Comparison of ENCODE assay signal across 10 cellular contexts in genomic region chr11:120180571-120181445, GRCh38. TPM values are rescaled to one million over a fixed set of nuclear protein-coding genes. Genes with fewer than 3 reads are reported as not detected.
DNase-seq lines count a peak whose midpoint lies in the region; ATAC-seq and TF ChIP-seq lines count a peak whose summit lies in the region.
"Had no signal": no experiment of that assay in that cellular context is flagged by ENCODE, and none has a peak within 500 bp of the region (broad histone marks: within the 10 kb centered on the region; RNA-seq: fewer than 3 reads in every experiment).

No MANE protein-coding gene starts in this region.

- H3K27me3 ChIP-seq in colonic mucosa = no peaks in the 10 kb centered on the region

- DNase-seq in 8988T (peak; percentile 32), HFF-Myc (ENCODE audit: extremely low read depth, low read depth) (no peak), colonic mucosa (peak; percentile 17), lower leg skin (ENCODE audit: low spot score in 2 of 2) (peak; percentile 14 to 83), OCI-M2 (lab: John Stamatoyannopoulos, UW; ENCODE audit: unreplicated experiment) (no peak)
- no peak for DNase-seq in activated T-helper 1 cell treated with anti-CD3 and anti-CD28 coated beads, Interleukin-12 subunit alpha, Interleukin-12 subunit beta, Interleukin-2, Interleukin-4 antibody, amounts not matched to agents 30 ng/mL and 10 ng/mL and 1 ng/mL, durations not matched to agents 14 hours and 24 hours and 36 hours (ENCODE audit: low spot score)
- DNase-seq in stimulated activated naive CD8-positive, alpha-beta T cell treated with anti-CD3 and anti-CD28 coated beads, Interleukin-15, Interleukin-2, amounts not matched to agents 100 U/mL and 50 U/mL, for 24 hours = no peak
- no peak for DNase-seq in stimulated activated CD4-positive, alpha-beta T cell treated with anti-CD3 and anti-CD28 coated beads, Interleukin-4, amount 100 ng/mL, for 4 hours
- DNase-seq: COR-L47 had no signal

- H3K4me3 ChIP-seq in HFF-Myc (replicated peaks; ENCODE audit: low read depth, low read length) (no peak overlapping the region), colonic mucosa (no peak overlapping the region), lower leg skin (ENCODE audit: low read depth, poor library complexity, severe bottlenecking) (no peak overlapping the region)

- peaks cover 17% of the 10 kb centered on the region for H3K27me3 Mint-ChIP-seq in activated T-helper 1 cell treated with anti-CD3 and anti-CD28 coated beads, Interleukin-12 subunit alpha, Interleukin-12 subunit beta, Interleukin-2, Interleukin-4 antibody, amounts not matched to agents 30 ng/mL and 10 ng/mL and 1 ng/mL, durations not matched to agents 14 hours and 24 hours and 36 hours (ENCODE audit: insufficient read depth)

- no peaks in the 10 kb centered on the region for H3K9me3 Mint-ChIP-seq in activated T-helper 1 cell treated with anti-CD3 and anti-CD28 coated beads, Interleukin-12 subunit alpha, Interleukin-12 subunit beta, Interleukin-2, Interleukin-4 antibody, amounts not matched to agents 30 ng/mL and 10 ng/mL and 1 ng/mL, durations not matched to agents 14 hours and 24 hours and 36 hours

- intact Hi-C loops in colonic mucosa (cut with DNase I) (no loop called here), lower leg skin (cut with DNase I; ENCODE audit: low total_unique reads) (no loop called here)
- intact Hi-C loops in activated T-helper 1 cell treated with anti-CD3 and anti-CD28 coated beads, Interleukin-12 subunit alpha, Interleukin-12 subunit beta, Interleukin-2, Interleukin-4 antibody, amounts not matched to agents 30 ng/mL and 10 ng/mL and 1 ng/mL, durations not matched to agents 14 hours and 24 hours and 36 hours (cut with micrococcal nuclease) = no loop called here

- H3K9ac ChIP-seq in colonic mucosa (ENCODE audit: low read depth in 2 of 2, low read length in 2 of 2) = no peak overlapping the region

- 70 to 77% methylated on average over 11 to 12 of the region's 13 CpGs for WGBS in lower leg skin, 2 donors

- H3K36me3 Mint-ChIP-seq in activated T-helper 1 cell treated with anti-CD3 and anti-CD28 coated beads, Interleukin-12 subunit alpha, Interleukin-12 subunit beta, Interleukin-2, Interleukin-4 antibody, amounts not matched to agents 30 ng/mL and 10 ng/mL and 1 ng/mL, durations not matched to agents 14 hours and 24 hours and 36 hours (ENCODE audit: low read depth) = no peaks in the 10 kb centered on the region

- ATAC-seq in stimulated activated naive CD8-positive, alpha-beta T cell treated with anti-CD3 and anti-CD28 coated beads, Interleukin-15, Interleukin-2, amounts not matched to agents 100 U/mL and 50 U/mL, for 24 hours = no peak

- no peaks in the 10 kb centered on the region for H3K4me1 Mint-ChIP-seq in activated T-helper 1 cell treated with anti-CD3 and anti-CD28 coated beads, Interleukin-12 subunit alpha, Interleukin-12 subunit beta, Interleukin-2, Interleukin-4 antibody, amounts not matched to agents 30 ng/mL and 10 ng/mL and 1 ng/mL, durations not matched to agents 14 hours and 24 hours and 36 hours (ENCODE audit: low read depth)

- H3K4me3 Mint-ChIP-seq in activated T-helper 1 cell treated with anti-CD3 and anti-CD28 coated beads, Interleukin-12 subunit alpha, Interleukin-12 subunit beta, Interleukin-2, Interleukin-4 antibody, amounts not matched to agents 30 ng/mL and 10 ng/mL and 1 ng/mL, durations not matched to agents 14 hours and 24 hours and 36 hours = no peak overlapping the region

- H3K9me3 ChIP-seq in colonic mucosa = no peaks in the 10 kb centered on the region

- H3K4me1 ChIP-seq in colonic mucosa = peaks cover 4% of the 10 kb centered on the region

- TF ChIP-seq CTCF in HFF-Myc (IDR thresholded peaks at IDR 0.05; ENCODE audit: low read depth, low read length, missing control alignments) = peak; percentile 22
- TF ChIP-seq CTCF in colonic mucosa (IDR thresholded peaks at IDR 0.05) = no peak
- no peak for TF ChIP-seq CTCF in lower leg skin (IDR thresholded peaks at IDR 0.05)

- H3K27ac ChIP-seq in colonic mucosa = no peak overlapping the region

- no peaks in the 10 kb centered on the region for H3K36me3 ChIP-seq in colonic mucosa

- H3K27ac Mint-ChIP-seq in activated T-helper 1 cell treated with anti-CD3 and anti-CD28 coated beads, Interleukin-12 subunit alpha, Interleukin-12 subunit beta, Interleukin-2, Interleukin-4 antibody, amounts not matched to agents 30 ng/mL and 10 ng/mL and 1 ng/mL, durations not matched to agents 14 hours and 24 hours and 36 hours = no peak overlapping the region

- TF ChIP-seq POLR2A in lower leg skin (IDR thresholded peaks at IDR 0.05) = no peak

RNA-seq across cellular contexts. Expression of gene OAF, which starts 30.0 kb away (rescaled TPM):
- total RNA-seq in colonic mucosa = 100 to 1,000 TPM; 142 to 152 TPM
- total RNA-seq in lower leg skin = 10 to 100 TPM in 2 of 4 donors, 1 to 10 TPM in 2; 3.0 to 15.4 (median 9.1) TPM
- 6.7 and 7.3 TPM in 2 replicates for total RNA-seq in activated T-helper 1 cell treated with anti-CD3 and anti-CD28 coated beads, Interleukin-12 subunit alpha, Interleukin-12 subunit beta, Interleukin-2, Interleukin-4 antibody, amounts not matched to agents 30 ng/mL and 10 ng/mL and 1 ng/mL, durations not matched to agents 14 hours and 24 hours and 36 hours

RNA-seq across cellular contexts. Expression of gene TRIM29, which starts 42.9 kb away (rescaled TPM):
- total RNA-seq in colonic mucosa (1 to 10 TPM; 3.4 to 4.0 TPM), lower leg skin (1,000 to 10,000 TPM; 1,092 to 1,522 (median 1,226) TPM)
- not detected in 2 replicates for total RNA-seq in activated T-helper 1 cell treated with anti-CD3 and anti-CD28 coated beads, Interleukin-12 subunit alpha, Interleukin-12 subunit beta, Interleukin-2, Interleukin-4 antibody, amounts not matched to agents 30 ng/mL and 10 ng/mL and 1 ng/mL, durations not matched to agents 14 hours and 24 hours and 36 hours
- total RNA-seq: mononuclear cell had no signal

RNA-seq across cellular contexts. Expression of gene POU2F3, which starts 59.1 kb away (rescaled TPM):
- total RNA-seq in colonic mucosa (1 to 10 TPM in 1 of 2 donors, under 1 TPM in 1; 0.77 to 1.5 TPM), lower leg skin (100 to 1,000 TPM in 3 of 4 donors, 10 to 100 TPM in 1; 74.1 to 112 (median 103) TPM)
- 0.36 TPM in 1 of 2 replicates, not detected in the other for total RNA-seq in activated T-helper 1 cell treated with anti-CD3 and anti-CD28 coated beads, Interleukin-12 subunit alpha, Interleukin-12 subunit beta, Interleukin-2, Interleukin-4 antibody, amounts not matched to agents 30 ng/mL and 10 ng/mL and 1 ng/mL, durations not matched to agents 14 hours and 24 hours and 36 hours
- total RNA-seq: mononuclear cell had no signal

Comparison
In these comparisons a context has a peak if more than half of its experiments do, and no peak if none do; other contexts are left out.
1. DNase-seq: peak in 8988T (single experiment), colonic mucosa (single experiment) and lower leg skin (2 of 2); none in HFF-Myc (single experiment), activated T-helper 1 cell treated with anti-CD3 and anti-CD28 coated beads, Interleukin-12 subunit alpha, Interleukin-12 subunit beta, Interleukin-2, Interleukin-4 antibody, amounts not matched to agents 30 ng/mL and 10 ng/mL and 1 ng/mL, durations not matched to agents 14 hours and 24 hours and 36 hours (single experiment), stimulated activated naive CD8-positive, alpha-beta T cell treated with anti-CD3 and anti-CD28 coated beads, Interleukin-15, Interleukin-2, amounts not matched to agents 100 U/mL and 50 U/mL, for 24 hours (single experiment), OCI-M2 (single experiment) and stimulated activated CD4-positive, alpha-beta T cell treated with anti-CD3 and anti-CD28 coated beads, Interleukin-4, amount 100 ng/mL, for 4 hours (0 of 2).
2. RNA of gene OAF, which starts 30.0 kb away (total RNA-seq): 142 to 152 TPM in colonic mucosa; 3.0 to 15.4 TPM in lower leg skin and 6.7 to 7.3 TPM in activated T-helper 1 cell treated with anti-CD3 and anti-CD28 coated beads, Interleukin-12 subunit alpha, Interleukin-12 subunit beta, Interleukin-2, Interleukin-4 antibody, amounts not matched to agents 30 ng/mL and 10 ng/mL and 1 ng/mL, durations not matched to agents 14 hours and 24 hours and 36 hours; every median in the first group is over 4 times any median in the second.
3. RNA of gene TRIM29, which starts 42.9 kb away (total RNA-seq): 1,092 to 1,522 TPM in lower leg skin; 3.4 to 4.0 TPM in colonic mucosa and not detected in activated T-helper 1 cell treated with anti-CD3 and anti-CD28 coated beads, Interleukin-12 subunit alpha, Interleukin-12 subunit beta, Interleukin-2, Interleukin-4 antibody, amounts not matched to agents 30 ng/mL and 10 ng/mL and 1 ng/mL, durations not matched to agents 14 hours and 24 hours and 36 hours; every median in the first group is over 100 times any median in the second.
4. RNA of gene POU2F3, which starts 59.1 kb away (total RNA-seq): 74.1 to 112 TPM in lower leg skin; 0.77 to 1.5 TPM in colonic mucosa and 0.36 TPM in activated T-helper 1 cell treated with anti-CD3 and anti-CD28 coated beads, Interleukin-12 subunit alpha, Interleukin-12 subunit beta, Interleukin-2, Interleukin-4 antibody, amounts not matched to agents 30 ng/mL and 10 ng/mL and 1 ng/mL, durations not matched to agents 14 hours and 24 hours and 36 hours; every median in the first group is over 10 times any median in the second.